In genomic region chr5:127521138-127521770, GRCh38 we compare ENCODE assay signal across 2 cellular contexts.
TF ChIP-seq lines count a peak whose summit lies in the region.

No MANE protein-coding gene starts in this region.

TF ChIP-seq in HEK293, 187 proteins besides CTCF, POLR2A, EP300 and RAD21:
- TF ChIP-seq ZNF660 (tag by site-specific recombination; IDR thresholded peaks at IDR 0.05) (no peak), ZNF157 (tag by site-specific recombination; IDR thresholded peaks at IDR 0.05) (no peak), PRDM2 (tag by site-specific recombination; IDR thresholded peaks at IDR 0.05; ENCODE audit: borderline replicate concordance) (no peak), SETDB1 (IDR thresholded peaks at IDR 0.05; ENCODE audit: insufficient read length, low read length) (peak; percentile 85), SALL2 (tag by site-specific recombination; IDR thresholded peaks at IDR 0.05; ENCODE audit: borderline replicate concordance) (no peak), ZNF211 (tag by site-specific recombination; IDR thresholded peaks at IDR 0.05; ENCODE audit: low read depth) (no peak), ZNF692 (tag by site-specific recombination; IDR thresholded peaks at IDR 0.05) (no peak)

TF ChIP-seq in GM12878, 131 proteins besides CTCF, POLR2A, EP300 and RAD21:
- TF ChIP-seq CBX5 (IDR thresholded peaks at IDR 0.05; ENCODE audit: low read depth) = 0 out of 2 replicates have a peak, but pooled peaks have one; percentile 48
- TF ChIP-seq BCL11A (IDR thresholded peaks at IDR 0.05; ENCODE audit: low read depth, low read length) = no peak
TF ChIP-seq in GM12878: peak in this region for 1.
